ENCODE assay signal across 8 cellular contexts in the genomic region with DNA sequence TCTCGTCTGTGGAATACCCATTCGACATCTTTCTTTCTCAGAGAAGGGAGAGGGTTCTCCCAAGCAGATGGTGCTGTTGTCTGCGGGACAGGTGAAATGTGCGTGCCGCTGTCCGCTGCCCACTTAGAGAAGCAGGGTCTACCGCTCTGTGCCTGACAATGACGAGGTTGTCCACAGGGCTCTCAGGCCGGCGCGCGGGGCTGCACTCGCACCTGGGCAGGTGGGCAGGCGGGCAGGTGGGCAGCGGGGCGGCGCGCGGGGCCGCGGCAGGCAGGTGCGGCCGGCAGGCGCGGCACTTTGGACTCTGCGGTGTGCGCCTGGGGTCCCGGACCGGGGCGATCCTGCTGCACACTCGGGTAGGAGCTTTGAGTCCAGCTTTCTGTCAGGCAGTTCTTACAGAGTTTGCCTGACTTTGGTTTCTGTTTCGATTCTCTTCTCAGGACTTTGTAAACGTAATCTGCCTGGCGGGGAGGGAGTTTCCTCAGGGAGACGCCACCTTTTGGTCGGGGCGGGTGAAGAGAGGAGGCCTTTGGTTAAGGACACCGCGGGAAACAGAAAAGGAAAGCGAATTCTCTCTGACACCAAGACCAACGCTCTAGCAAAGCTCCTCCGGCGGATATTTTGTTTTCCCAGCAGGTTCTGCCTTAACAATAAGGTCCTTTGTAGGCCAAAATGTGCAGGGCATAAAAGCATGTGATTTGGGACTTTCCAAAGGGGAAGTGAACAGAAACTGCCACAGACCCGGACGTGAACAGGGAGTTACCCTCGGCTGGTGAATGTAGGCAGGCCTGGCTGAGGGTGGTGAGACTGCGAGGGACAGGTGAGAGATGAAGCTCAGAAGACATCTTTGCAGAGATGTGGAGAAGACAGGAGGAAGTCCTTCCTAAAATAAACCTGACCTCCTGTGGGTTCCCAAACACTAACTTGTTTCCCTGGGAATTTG.
A peak's percentile ranks its signal among the peaks of the same experiment; 100 is the strongest.
DNase-seq lines count a peak whose midpoint lies in the region; ATAC-seq and TF ChIP-seq lines count a peak whose summit lies in the region.

A gene (minus strand): TSS at position 405 of the 943 bp plus-strand sequence. CDS start 377 bp downstream, at position 28.

- H3K4me1 ChIP-seq in iPS-20b (ENCODE audit: insufficient read depth, low read length): peaks cover 8% of the 10 kb centered on the region

- peaks cover 28% of the 10 kb centered on the region for H3K27me3 ChIP-seq in iPS-20b (ENCODE audit: insufficient read depth, low read length)

- in situ Hi-C loops in T47D (cut with HindIII; ENCODE audit: low pct_unique_long_range_greater_than_20kb, low sequenced_read_pairs): no loop called here

- H3K4me3 ChIP-seq in iPS-20b (ENCODE audit: low read length) (peak within 1 kb of the TSS; percentile 70), skin epidermis (peak within 1 kb of the TSS; percentile 56 to 98 (median 77))

- H3K36me3 ChIP-seq in iPS-20b (ENCODE audit: insufficient read depth, low read depth, low read length): no peaks in the 10 kb centered on the region

- peak; percentile 79 for ATAC-seq in HG02885 (IDR thresholded peaks at IDR 0.05; ENCODE audit: poor library complexity, unreplicated experiment)

- H3K27ac ChIP-seq in VCaP (peak within 1 kb of the TSS; percentile 95), iPS-20b (ENCODE audit: low read length) (no peak within 1 kb of the TSS), skin epidermis (peak within 1 kb of the TSS; percentile 69 to 99 (median 94))

- H3K9me3 ChIP-seq in iPS-20b (ENCODE audit: insufficient read depth, low read depth, low read length): no peaks in the 10 kb centered on the region

- peak within 1 kb of the TSS; percentile 75; the same call in 1 of the 2 replicates for H3K9ac ChIP-seq in iPS-20b (ENCODE audit: low read depth, low read length)

- DNase-seq in NCI-H2081 (lab: John Stamatoyannopoulos, UW) (peak; percentile 77 to 81), NCI-H2081 treated with DMSO at 0.1 percent for 48 hours (lab: John Stamatoyannopoulos, UW) (no peak), NCI-H2029 treated with DMSO at 0.1 percent for 48 hours (lab: John Stamatoyannopoulos, UW) (peak; percentile 74), T47D (ENCODE audit: low read depth in 1 of 2, low spot score in 1 of 2) (peak; percentile 86 to 93)

- TF ChIP-seq CTCF in VCaP (conservative IDR thresholded peaks at IDR 0.05): peak; percentile 47
